Comparison of ENCODE assay signal across 18 cellular contexts in genomic region chr2:37460866-37461229, GRCh38.
DNase-seq lines count a peak whose midpoint lies in the region; ATAC-seq and TF ChIP-seq lines count a peak whose summit lies in the region.
"Had no signal": no experiment of that assay in that cellular context is flagged by ENCODE, and none has a peak within 500 bp of the region (broad histone marks: within the 10 kb centered on the region; RNA-seq: fewer than 3 reads in every experiment).

No MANE protein-coding gene starts in this region.

- BruUV-seq in PC-3 (replicated peaks; lab: Mats Ljungman, UMichigan) (no TSS peak), MCF 10A (replicated peaks; lab: Mats Ljungman, UMichigan) (no TSS peak)

- peaks cover 11% of the 10 kb centered on the region for H3F3A ChIP-seq in PC-3 (ENCODE audit: low read length, unreplicated experiment)

- H3K9me2 ChIP-seq in PC-3 (replicated peaks; ENCODE audit: low read length) (no peaks in the 10 kb centered on the region), Karpas-422 (replicated peaks; ENCODE audit: insufficient read depth, low read length) (no peaks in the 10 kb centered on the region)

- H3K4me3 Mint-ChIP-seq in osteocyte (ENCODE audit: unreplicated experiment) (no peak overlapping the region), MCF 10A (ENCODE audit: unreplicated experiment) (no peak overlapping the region)
- H3K4me3 Mint-ChIP-seq: stimulated activated naive CD8-positive, alpha-beta T cell treated with anti-CD3 and anti-CD28 coated beads, Interleukin-15, Interleukin-2, amounts not matched to agents 100 ng/mL and 50 ng/mL, for 24 hours; T-helper 2 cell treated with Interferon-gamma antibody and Interleukin-4, amounts not matched to agents 5 μg/mL and 100 μg/mL, for 36 hours had no signal

- H3K36me3 Mint-ChIP-seq in osteocyte (ENCODE audit: unreplicated experiment): peaks cover 2% of the 10 kb centered on the region
- no peaks in the 10 kb centered on the region for H3K36me3 Mint-ChIP-seq in MCF 10A (ENCODE audit: insufficient read depth, unreplicated experiment)

- no peak for TF ChIP-seq POLR2A in esophagus muscularis mucosa (IDR thresholded peaks at IDR 0.05; ENCODE audit: low read depth)

- peak overlapping the region; percentile 93 for H3K27ac Mint-ChIP-seq in osteocyte (ENCODE audit: unreplicated experiment)
- H3K27ac Mint-ChIP-seq in MCF 10A (ENCODE audit: low read depth, unreplicated experiment): no peak overlapping the region
- H3K27ac Mint-ChIP-seq: T-helper 2 cell treated with Interferon-gamma antibody and Interleukin-4, amounts not matched to agents 5 μg/mL and 100 μg/mL, for 36 hours had no signal

- H3K4me2 ChIP-seq in PC-3 (ENCODE audit: low read length): peak overlapping the region; percentile 82
- H3K4me2 ChIP-seq in Karpas-422 (ENCODE audit: low read depth, low read length, poor library complexity, severe bottlenecking): no peak overlapping the region

- peaks cover 49% of the 10 kb centered on the region for H3K4me1 ChIP-seq in PC-3 (ENCODE audit: insufficient read depth, low read length)
- peaks cover 13 to 49% (median 42%) of the 10 kb centered on the region in 4 donors for H3K4me1 ChIP-seq in esophagus muscularis mucosa
- peaks cover 6% of the 10 kb centered on the region for H3K4me1 ChIP-seq in Karpas-422 (ENCODE audit: low read length)
- H3K4me1 ChIP-seq: psoas muscle had no signal

- POLR2A ChIA-PET in PC-3 (lab: Charles Lee; ENCODE audit: unreplicated experiment): no interaction called here
- POLR2A ChIA-PET in MCF 10A (lab: Yijun Ruan, JAX): interaction anchor here (1.6 to 2.0 kb wide), 2 partner anchors 13 to 326 kb away, joined by 3 to 5 read pairs; no protein-coding TSS in a partner anchor

- H3K36me3 ChIP-seq in PC-3 (ENCODE audit: low read depth, low read length): no peaks in the 10 kb centered on the region
- H3K36me3 ChIP-seq in esophagus muscularis mucosa: no peaks in the 10 kb centered on the region
- no peaks in the 10 kb centered on the region for H3K36me3 ChIP-seq in Karpas-422 (ENCODE audit: insufficient read depth, low read length)
- H3K36me3 ChIP-seq: heart right ventricle had no signal

- ATAC-seq in PC-3: no peak
- ATAC-seq: esophagus mucosa, psoas muscle had no signal

- H3K27me3 ChIP-seq in PC-3 (ENCODE audit: low read length): no peaks in the 10 kb centered on the region
- no peaks in the 10 kb centered on the region for H3K27me3 ChIP-seq in esophagus muscularis mucosa
- H3K27me3 ChIP-seq in Karpas-422 (ENCODE audit: low read length): no peaks in the 10 kb centered on the region
- H3K27me3 ChIP-seq: heart right ventricle had no signal

- intact Hi-C loops in PC-3 (cut with micrococcal nuclease) (no loop called here), esophagus muscularis mucosa (cut with DNase I) (loop anchor here (10.0 kb wide), 1 partner anchor 64 kb away; no protein-coding TSS in a partner anchor), MCF 10A (cut with micrococcal nuclease) (no loop called here)

- TF ChIP-seq CTCF in PC-3 (conservative IDR thresholded peaks at IDR 0.05; ENCODE audit: low read depth, low read length): no peak
- no peak for TF ChIP-seq CTCF in esophagus muscularis mucosa (IDR thresholded peaks at IDR 0.05)
- no peak for TF ChIP-seq CTCF in osteocyte (IDR thresholded peaks at IDR 0.05)
- TF ChIP-seq CTCF in MCF 10A (IDR thresholded peaks at IDR 0.05; ENCODE audit: unreplicated experiment): no peak

- no peaks in the 10 kb centered on the region for H3K27me3 Mint-ChIP-seq in osteocyte (ENCODE audit: unreplicated experiment)
- H3K27me3 Mint-ChIP-seq in MCF 10A (ENCODE audit: insufficient read depth, unreplicated experiment): no peaks in the 10 kb centered on the region
- H3K27me3 Mint-ChIP-seq: stimulated activated naive CD8-positive, alpha-beta T cell treated with anti-CD3 and anti-CD28 coated beads, Interleukin-15, Interleukin-2, amounts not matched to agents 100 ng/mL and 50 ng/mL, for 24 hours had no signal

- CTCF ChIA-PET in PC-3 (lab: Charles Lee) (no interaction called here), MCF 10A (lab: Yijun Ruan, JAX) (interaction anchor here (1.2 to 1.9 kb wide), 2 partner anchors 12 to 19 kb away, joined by 4 to 6 read pairs; no protein-coding TSS in a partner anchor)

- TF ChIP-seq EP300 in esophagus muscularis mucosa (IDR thresholded peaks at IDR 0.05): no peak

- 72% methylated on average over 2 of the region's 2 CpGs for WGBS in esophagus muscularis mucosa

- H3K4me3 ChIP-seq in PC-3 (ENCODE audit: low read length) (no peak overlapping the region), esophagus muscularis mucosa (no peak overlapping the region), Karpas-422 (ENCODE audit: low read length) (no peak overlapping the region)
- H3K4me3 ChIP-seq: heart right ventricle, psoas muscle had no signal

- peak overlapping the region; percentile 53 for H3K9ac ChIP-seq in PC-3 (ENCODE audit: low read length)
- H3K9ac ChIP-seq in Karpas-422 (ENCODE audit: low read length): no peak overlapping the region

- DNase-seq in AG08395 (ENCODE audit: low spot score) (peak; percentile 7), PC-3 (no peak), esophagus muscularis mucosa (ENCODE audit: extremely low spot score) (no peak), osteocyte (ENCODE audit: extremely low spot score, unreplicated experiment) (no peak), DMS 273 (lab: John Stamatoyannopoulos, UW; ENCODE audit: unreplicated experiment) (no peak), hepatic stellate cell (ENCODE audit: low spot score) (no peak), Karpas-422 (no peak), MCF 10A (ENCODE audit: unreplicated experiment) (no peak)
- DNase-seq: activated CD4-positive, CD25-positive, alpha-beta regulatory T cell treated with anti-CD3 and anti-CD28 coated beads, Interleukin-2, amount 50 U/mL, for 72 hours; GDM1; GOT3; left cardiac atrium; psoas muscle; SHP77 treated with DMSO at 0.1 percent for 48 hours had no signal

- H2AFZ ChIP-seq in PC-3 (ENCODE audit: low read length): no peak overlapping the region
- H2AFZ ChIP-seq in Karpas-422 (ENCODE audit: low read length): no peak overlapping the region

- no peaks in the 10 kb centered on the region for H4K20me1 ChIP-seq in PC-3 (ENCODE audit: low read length)
- no peaks in the 10 kb centered on the region for H4K20me1 ChIP-seq in Karpas-422 (ENCODE audit: insufficient read depth, low read depth, low read length)

- no peaks in the 10 kb centered on the region for H3K79me2 ChIP-seq in PC-3 (ENCODE audit: low read length)
- H3K79me2 ChIP-seq in Karpas-422 (ENCODE audit: low read length): no peaks in the 10 kb centered on the region

- peaks cover 48% of the 10 kb centered on the region for H3K4me1 Mint-ChIP-seq in osteocyte (ENCODE audit: unreplicated experiment)
- peaks cover 7% of the 10 kb centered on the region for H3K4me1 Mint-ChIP-seq in MCF 10A (ENCODE audit: insufficient read depth, unreplicated experiment)

- peaks cover 3% of the 10 kb centered on the region for H3K9me3 Mint-ChIP-seq in osteocyte (ENCODE audit: unreplicated experiment)
- H3K9me3 Mint-ChIP-seq in MCF 10A (ENCODE audit: unreplicated experiment): no peaks in the 10 kb centered on the region
- H3K9me3 Mint-ChIP-seq: stimulated activated naive CD8-positive, alpha-beta T cell treated with anti-CD3 and anti-CD28 coated beads, Interleukin-15, Interleukin-2, amounts not matched to agents 100 ng/mL and 50 ng/mL, for 24 hours had no signal

- H3K27ac ChIP-seq in PC-3 (ENCODE audit: low read length): peak overlapping the region; percentile 98
- H3K27ac ChIP-seq in esophagus muscularis mucosa (replicated peaks in 1 of 4): peak overlapping the region; percentile 68 to 76 (median 74)
- H3K27ac ChIP-seq in Karpas-422 (ENCODE audit: low read length): no peak overlapping the region
- H3K27ac ChIP-seq: psoas muscle had no signal

- H3K9me3 ChIP-seq in PC-3 (ENCODE audit: low read length) (peaks cover 6% of the 10 kb centered on the region; the same call in 1 of the 2 replicates), esophagus muscularis mucosa (no peaks in the 10 kb centered on the region), Karpas-422 (ENCODE audit: low read length) (no peaks in the 10 kb centered on the region)
- H3K9me3 ChIP-seq: heart right ventricle, psoas muscle had no signal
